In genomic region chr7:73954181-73954580, GRCh38 we compare ENCODE assay signal across 29 cellular contexts.
"Had no signal": no experiment of that assay in that cellular context is flagged by ENCODE, and none has a peak within 500 bp of the region (broad histone marks: within the 10 kb centered on the region; RNA-seq: fewer than 3 reads in every experiment).

No MANE protein-coding gene starts in this region.

- ATAC-seq: activated CD4-positive, alpha-beta T cell treated with anti-CD3 and anti-CD28 coated beads for 36 hours; activated CD8-positive, alpha-beta memory T cell treated with anti-CD3 and anti-CD28 coated beads, Interleukin-2, amount 10 ng/mL, durations not matched to agents 7 days and 5 days; activated CD8-positive, alpha-beta T cell treated with anti-CD3 and anti-CD28 coated beads, Interleukin-2, amount 10 ng/mL, durations not matched to agents 7 days and 5 days; gastroesophageal sphincter had no signal

- H3K4me3 ChIP-seq: ascending aorta, breast epithelium, cardiac muscle cell, colonic mucosa, esophagus squamous epithelium, gastroesophageal sphincter had no signal

- H3K4me3 Mint-ChIP-seq: activated CD4-positive, alpha-beta memory T cell treated with anti-CD3 and anti-CD28 coated beads for 36 hours; activated CD4-positive, alpha-beta T cell treated with anti-CD3 and anti-CD28 coated beads for 36 hours; activated CD4-positive, alpha-beta T cell treated with anti-CD3 and anti-CD28 coated beads, Interleukin-2, amount 10 ng/mL, durations not matched to agents 24 days and 14 days; activated CD8-positive, alpha-beta memory T cell treated with anti-CD3 and anti-CD28 coated beads, Interleukin-2, amount 10 ng/mL, durations not matched to agents 7 days and 5 days; activated CD8-positive, alpha-beta T cell treated with anti-CD3 and anti-CD28 coated beads, Interleukin-2, amount 10 ng/mL, durations not matched to agents 7 days and 5 days; activated naive CD4-positive, alpha-beta T cell treated with anti-CD3 and anti-CD28 coated beads for 36 hours; activated naive CD4-positive, alpha-beta T cell treated with anti-CD3 and anti-CD28 coated beads, Interleukin-2, amount 50 U/mL, for 24 hours; activated naive CD8-positive, alpha-beta T cell treated with anti-CD3 and anti-CD28 coated beads, Interleukin-2, amount 10 ng/mL, durations not matched to agents 7 days and 5 days; activated T-helper 1 cell treated with anti-CD3 and anti-CD28 coated beads, Interleukin-12 subunit alpha, Interleukin-12 subunit beta, Interleukin-2, Interleukin-4 antibody, amounts not matched to agents 30 ng/mL and 10 ng/mL and 1 ng/mL, durations not matched to agents 14 hours and 24 hours and 36 hours; brain had no signal

- H3K9me3 ChIP-seq: ascending aorta, breast epithelium, colonic mucosa, esophagus squamous epithelium had no signal

- H3K27me3 Mint-ChIP-seq: brain had no signal

- H3K36me3 ChIP-seq: ascending aorta, breast epithelium, cardiac muscle cell, colonic mucosa, esophagus squamous epithelium, gastroesophageal sphincter had no signal

- H3K27ac ChIP-seq: ascending aorta, breast epithelium, cardiac muscle cell, colonic mucosa, epithelial cell of prostate, esophagus squamous epithelium, gastroesophageal sphincter had no signal

- DNase-seq: activated CD4-positive, alpha-beta memory T cell treated with anti-CD3 and anti-CD28 coated beads for 36 hours; activated CD4-positive, alpha-beta T cell treated with anti-CD3 and anti-CD28 coated beads for 36 hours; activated CD4-positive, alpha-beta T cell treated with anti-CD3 and anti-CD28 coated beads, Interleukin-2, amount 10 ng/mL, durations not matched to agents 24 days and 14 days; activated CD4-positive, CD25-positive, alpha-beta regulatory T cell; activated CD4-positive, CD25-positive, alpha-beta regulatory T cell treated with anti-CD3 and anti-CD28 coated beads, Interleukin-2, amount 50 U/mL, for 72 hours; activated CD8-positive, alpha-beta memory T cell treated with anti-CD3 and anti-CD28 coated beads, Interleukin-2, amount 10 ng/mL, durations not matched to agents 7 days and 5 days; activated CD8-positive, alpha-beta memory T cell treated with anti-CD3 and anti-CD28 coated beads, Interleukin-2, amount 50 U/mL, for 4 hours; activated CD8-positive, alpha-beta T cell treated with anti-CD3 and anti-CD28 coated beads, Interleukin-2, amount 10 ng/mL, durations not matched to agents 7 days and 5 days; activated effector memory CD4-positive, alpha-beta T cell treated with anti-CD3 and anti-CD28 coated beads, Interleukin-2, amount 50 U/mL, for 16 hours; activated naive CD4-positive, alpha-beta T cell treated with anti-CD3 and anti-CD28 coated beads for 36 hours; activated naive CD8-positive, alpha-beta T cell treated with anti-CD3 and anti-CD28 coated beads, Interleukin-2, amount 10 ng/mL, durations not matched to agents 7 days and 5 days; activated T-cell treated with anti-CD3 and anti-CD28 coated beads, Interleukin-2, amount 50 U/mL, for 1 hour; activated T-cell treated with anti-CD3 and anti-CD28 coated beads, Interleukin-2, amount 50 U/mL, for 48 hours; central memory CD4-positive, alpha-beta T cell; cerebellar nuclear complex; colonic mucosa; effector CD8-positive, alpha-beta T cell; esophagus squamous epithelium; foreskin melanocyte; T-helper 2 cell had no signal

- H3K4me1 Mint-ChIP-seq: activated CD4-positive, alpha-beta T cell treated with anti-CD3 and anti-CD28 coated beads for 36 hours; activated CD4-positive, alpha-beta T cell treated with anti-CD3 and anti-CD28 coated beads, Interleukin-2, amount 10 ng/mL, durations not matched to agents 24 days and 14 days; activated CD8-positive, alpha-beta memory T cell treated with anti-CD3 and anti-CD28 coated beads, Interleukin-2, amount 10 ng/mL, durations not matched to agents 7 days and 5 days; activated naive CD4-positive, alpha-beta T cell treated with anti-CD3 and anti-CD28 coated beads, Interleukin-2, amount 50 U/mL, for 24 hours; activated naive CD8-positive, alpha-beta T cell treated with anti-CD3 and anti-CD28 coated beads, Interleukin-2, amount 10 ng/mL, durations not matched to agents 7 days and 5 days; brain had no signal

- H3K36me3 Mint-ChIP-seq: activated CD4-positive, alpha-beta memory T cell treated with anti-CD3 and anti-CD28 coated beads for 36 hours; activated CD8-positive, alpha-beta memory T cell treated with anti-CD3 and anti-CD28 coated beads, Interleukin-2, amount 10 ng/mL, durations not matched to agents 7 days and 5 days; activated naive CD8-positive, alpha-beta T cell treated with anti-CD3 and anti-CD28 coated beads, Interleukin-2, amount 10 ng/mL, durations not matched to agents 7 days and 5 days; brain had no signal

- H3K4me1 ChIP-seq: ascending aorta, breast epithelium, colonic mucosa, esophagus squamous epithelium, gastroesophageal sphincter had no signal

- H3K27me3 ChIP-seq: ascending aorta, breast epithelium, cardiac muscle cell, colonic mucosa, esophagus squamous epithelium, gastroesophageal sphincter had no signal

- H3K27ac Mint-ChIP-seq: activated CD4-positive, alpha-beta memory T cell treated with anti-CD3 and anti-CD28 coated beads for 36 hours; activated CD4-positive, alpha-beta T cell treated with anti-CD3 and anti-CD28 coated beads for 36 hours; activated CD4-positive, alpha-beta T cell treated with anti-CD3 and anti-CD28 coated beads, Interleukin-2, amount 10 ng/mL, durations not matched to agents 24 days and 14 days; activated CD8-positive, alpha-beta memory T cell treated with anti-CD3 and anti-CD28 coated beads, Interleukin-2, amount 10 ng/mL, durations not matched to agents 7 days and 5 days; activated CD8-positive, alpha-beta T cell treated with anti-CD3 and anti-CD28 coated beads, Interleukin-2, amount 10 ng/mL, durations not matched to agents 7 days and 5 days; activated naive CD4-positive, alpha-beta T cell treated with anti-CD3 and anti-CD28 coated beads for 36 hours; activated naive CD4-positive, alpha-beta T cell treated with anti-CD3 and anti-CD28 coated beads, Interleukin-2, amount 50 U/mL, for 24 hours; activated naive CD8-positive, alpha-beta T cell treated with anti-CD3 and anti-CD28 coated beads, Interleukin-2, amount 10 ng/mL, durations not matched to agents 7 days and 5 days; activated T-helper 1 cell treated with anti-CD3 and anti-CD28 coated beads, Interleukin-12 subunit alpha, Interleukin-12 subunit beta, Interleukin-2, Interleukin-4 antibody, amounts not matched to agents 30 ng/mL and 10 ng/mL and 1 ng/mL, durations not matched to agents 14 hours and 24 hours and 36 hours; activated T-helper 2 cell treated with anti-CD3 and anti-CD28 coated beads, Interferon-gamma antibody, Interleukin-2, Interleukin-4, amounts not matched to agents 10 μg/mL and 5 μg/mL and 100 μg/mL, durations not matched to agents 14 hours and 24 hours and 36 hours; brain had no signal
